17 cellular contexts compared by ENCODE assay signal in genomic region chr6:7307533-7307932, GRCh38.
"Had no signal": no experiment of that assay in that cellular context is flagged by ENCODE, and none has a peak within 500 bp of the region (broad histone marks: within the 10 kb centered on the region; RNA-seq: fewer than 3 reads in every experiment).

No MANE protein-coding gene starts in this region.

- H3K27ac Mint-ChIP-seq: mesothelial cell of epicardium had no signal

- H3K9me3 Mint-ChIP-seq: mesothelial cell of epicardium had no signal

- H3K27me3 ChIP-seq: gastrocnemius medialis, heart right ventricle, neutrophil, suprapubic skin had no signal

- H3K9me3 ChIP-seq: gastrocnemius medialis, heart right ventricle, lower lobe of right lung, neutrophil, suprapubic skin had no signal

- H3K4me3 ChIP-seq: gastrocnemius medialis, heart right ventricle, lower lobe of right lung, suprapubic skin had no signal

- H3K27ac ChIP-seq: epithelial cell of prostate, gastrocnemius medialis, heart right ventricle, lower lobe of right lung, neutrophil, suprapubic skin had no signal

- ATAC-seq: gastrocnemius medialis, heart right ventricle, left cardiac atrium, lower lobe of right lung had no signal

- DNase-seq: activated CD4-positive, alpha-beta T cell treated with anti-CD3 and anti-CD28 coated beads for 48 hours; activated gamma-delta T cell treated with Interleukin-2 at 50 U/mL for 16 hours; activated T-cell treated with anti-CD3 and anti-CD28 coated beads for 4 hours; aorta; gastrocnemius medialis; heart right ventricle; left cardiac atrium; lower lobe of right lung; retina; stimulated activated CD4-positive, alpha-beta T cell treated with anti-CD3 and anti-CD28 coated beads, Interleukin-4, amount 100 ng/mL, for 1 hour; stimulated activated naive CD4-positive, alpha-beta T cell treated with Interleukin-2 at 50 U/mL for 16 hours; T-helper 2 cell; trophoblast cell had no signal

- H3K4me3 Mint-ChIP-seq: mesothelial cell of epicardium had no signal
